1 cellular context compared by ENCODE assay signal in the genomic region with DNA sequence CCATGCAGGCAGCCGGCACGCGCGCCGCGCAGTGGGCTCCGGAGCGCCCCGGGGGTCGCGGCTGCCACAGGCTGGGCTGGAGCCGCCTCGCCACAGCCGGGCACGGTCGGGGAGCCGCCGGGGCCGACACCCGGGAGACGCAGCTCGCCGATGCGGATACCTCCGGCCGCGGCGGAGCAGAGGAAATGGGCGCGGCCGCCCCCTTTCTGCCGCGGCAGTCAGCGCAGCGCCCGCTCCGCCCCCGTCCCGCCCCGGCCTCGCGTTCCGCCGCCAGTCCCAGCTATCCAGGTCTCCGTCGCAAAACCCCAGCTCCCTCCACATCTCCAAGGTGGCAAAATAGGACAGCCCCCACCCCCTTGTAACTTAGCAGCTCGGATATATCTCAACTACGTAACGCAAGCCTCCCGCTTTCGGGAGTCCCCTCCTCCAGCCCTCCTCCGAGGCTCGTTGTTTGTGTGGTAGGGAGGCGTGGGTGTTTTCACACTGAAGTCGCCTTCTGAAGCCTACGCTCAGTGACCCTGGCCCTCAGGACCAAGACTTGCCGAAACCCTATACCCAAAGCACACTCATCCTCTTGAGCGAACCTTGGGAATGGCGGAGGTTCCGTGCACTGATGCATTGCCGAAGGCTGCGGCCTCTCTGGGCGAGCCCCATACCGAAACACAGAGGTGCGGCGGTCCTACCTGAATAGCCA.
TF ChIP-seq lines count a peak whose summit lies in the region.

Gene SH3BP5 (minus strand): TSS at position 182 of the 694 bp plus-strand sequence. CDS start 178 bp downstream, at position 4.

TF ChIP-seq in H1, 55 proteins besides CTCF, POLR2A, EP300 and RAD21 (continued from another document):
- no peak for TF ChIP-seq GTF2F1 (IDR thresholded peaks at IDR 0.05; ENCODE audit: borderline replicate concordance, low read depth, low read length)
- TF ChIP-seq JUN (IDR thresholded peaks at IDR 0.05; ENCODE audit: low read depth, low read length) = no peak
- no peak for TF ChIP-seq SRF (IDR thresholded peaks at IDR 0.05; ENCODE audit: low read depth, low read length)
